ENCODE assay signal across 8 cellular contexts in genomic region chr2:231464576-231465540, GRCh38. TPM values are rescaled to one million over a fixed set of nuclear protein-coding genes. Genes with fewer than 3 reads are reported as not detected.
DNase-seq lines count a peak whose midpoint lies in the region; FAIRE-seq and TF ChIP-seq lines count a peak whose summit lies in the region.

No MANE protein-coding gene starts in this region.

- H3K36me3 ChIP-seq in BE2C (peaks cover 44% of the 10 kb centered on the region), osteoblast (ENCODE audit: insufficient read depth, low read length) (peaks cover 35% of the 10 kb centered on the region), testis (ENCODE audit: low read depth, missing control alignments) (no peaks in the 10 kb centered on the region)

- H3K4me3 ChIP-seq in BE2C (ENCODE audit: low read depth, low read length) = peak overlapping the region; percentile 75
- H3K4me3 ChIP-seq in osteoblast (ENCODE audit: insufficient read depth, low read length) = peak overlapping the region; percentile 97
- H3K4me3 ChIP-seq in testis = peak overlapping the region; percentile 90 to 93

- no peak for FAIRE-seq in GM19239 (lab: Jason Lieb, UNC)

- intact Hi-C loops in testis (cut with DNase I; ENCODE audit: low total_unique reads) = no loop called here

- no peaks in the 10 kb centered on the region; the same call in 1 of the 2 replicates for H3K4me1 ChIP-seq in BE2C
- H3K4me1 ChIP-seq in osteoblast (ENCODE audit: insufficient read depth, low read length) = peaks cover 27% of the 10 kb centered on the region
- H3K4me1 ChIP-seq in testis = peaks cover 16% of the 10 kb centered on the region

- peak overlapping the region; percentile 95 for H2AFZ ChIP-seq in osteoblast (ENCODE audit: low read length)

- H3K27me3 ChIP-seq in BE2C = no peaks in the 10 kb centered on the region
- H3K27me3 ChIP-seq in osteoblast (ENCODE audit: insufficient read depth, low read length) = no peaks in the 10 kb centered on the region
- H3K27me3 ChIP-seq in testis = no peaks in the 10 kb centered on the region

- H3K27ac ChIP-seq in osteoblast (ENCODE audit: low read depth, low read length) (peak overlapping the region; percentile 97), testis (peak overlapping the region; percentile 96 to 97)

- TF ChIP-seq POLR2A in Raji (IDR thresholded peaks at IDR 0.05; ENCODE audit: insufficient read depth, low read depth, low read length) (peak; percentile 74; the same call in 1 of the 2 replicates), testis (IDR thresholded peaks at IDR 0.05) (peak; percentile 24)

- peaks cover 37% of the 10 kb centered on the region for H4K20me1 ChIP-seq in osteoblast (ENCODE audit: insufficient read depth, low read length)

- TF ChIP-seq CTCF in BE2C (IDR thresholded peaks at IDR 0.05; ENCODE audit: low read depth, low read length) = no peak
- TF ChIP-seq CTCF in osteoblast (IDR thresholded peaks at IDR 0.05; ENCODE audit: extremely low read depth, low read depth, low read length) = no peak
- no peak for TF ChIP-seq CTCF in testis (IDR thresholded peaks at IDR 0.05)

- H3K4me2 ChIP-seq in osteoblast (ENCODE audit: insufficient read depth, low read length) = peak overlapping the region; percentile 91

- H3K9me3 ChIP-seq in BE2C = no peaks in the 10 kb centered on the region
- H3K9me3 ChIP-seq in osteoblast (ENCODE audit: low read depth, low read length) = no peaks in the 10 kb centered on the region
- H3K9me3 ChIP-seq in testis = no peaks in the 10 kb centered on the region

- WGBS in testis, 2 donors = 1 to 2% methylated on average over 31 to 68 of the region's 81 CpGs

- H3K79me2 ChIP-seq in osteoblast (ENCODE audit: insufficient read depth, low read length) = peaks cover 45% of the 10 kb centered on the region

- DNase-seq in BE2C (peak; percentile 99), GM19239 (ENCODE audit: insufficient read length, low spot score) (peak; percentile 90), HuH-7.5 (ENCODE audit: low spot score) (peak; percentile 90), glomerular visceral epithelial cell (ENCODE audit: extremely low spot score) (peak; percentile 99), osteoblast (ENCODE audit: insufficient read length, low spot score, missing footprints) (peak; percentile 99), testis (peak; percentile 36)
- DNase-seq in activated naive CD4-positive, alpha-beta T cell treated with Interleukin-2 at 50 U/mL for 16 hours = peak; percentile 98

RNA-seq across cellular contexts. Expression of gene NCL, which starts 0.6 kb away (rescaled TPM):
- polyA plus RNA-seq in BE2C (2012; ENCODE audit: insufficient read depth, insufficient read length, low read depth) = 932 TPM
- total RNA-seq in osteoblast (92.6 and 100 TPM in 2 replicates), testis (100 to 1,000 TPM; 207 to 224 TPM)
- polyA plus RNA-seq in testis (ENCODE audit: insufficient read depth, low read depth, low replicate concordance) = 293 TPM

Comparison
In these comparisons a context has a peak if more than half of its experiments do, and no peak if none do; other contexts are left out.
1. Peak in every context shown above with its lines: DNase-seq, H3K4me3 ChIP-seq and H3K27ac ChIP-seq.
2. DNase-seq: peak in every context shown above with its lines; median percentile 99 in BE2C; 99 in glomerular visceral epithelial cell; 99 in osteoblast; 98 in activated naive CD4-positive, alpha-beta T cell treated with Interleukin-2 at 50 U/mL for 16 hours; 90 in GM19239; 90 in HuH-7.5; 36 in testis.